ENCODE assay signal across 26 cellular contexts in genomic region chr22:27206747-27207133, GRCh38.
DNase-seq lines count a peak whose midpoint lies in the region; ATAC-seq, FAIRE-seq and TF ChIP-seq lines count a peak whose summit lies in the region.
"Had no signal": no experiment of that assay in that cellular context is flagged by ENCODE, and none has a peak within 500 bp of the region (broad histone marks: within the 10 kb centered on the region; RNA-seq: fewer than 3 reads in every experiment).

No MANE protein-coding gene starts in this region.

- ATAC-seq in esophagus mucosa (peak; percentile 14), HG03097 (IDR thresholded peaks at IDR 0.05; ENCODE audit: low FRiP score, unreplicated experiment) (no peak)
- ATAC-seq in stimulated activated effector memory CD8-positive, alpha-beta T cell treated with anti-CD3 and anti-CD28 coated beads, Interleukin-12 subunit alpha, Interleukin-12 subunit beta, amount 100 ng/mL, for 72 hours, result no peak
- ATAC-seq: HCT116, PC-3 had no signal

- H3K27me3 ChIP-seq in bronchial epithelial cell (ENCODE audit: control insufficient read depth, insufficient read depth, low read length) (no peaks in the 10 kb centered on the region), trophoblast cell (ENCODE audit: insufficient read depth, low read length) (no peaks in the 10 kb centered on the region)
- H3K27me3 ChIP-seq: BE2C, SJSA1 had no signal

- no peaks in the 10 kb centered on the region for H3K36me3 ChIP-seq in bronchial epithelial cell (ENCODE audit: control insufficient read depth, insufficient read depth, low read length)
- H3K36me3 ChIP-seq in trophoblast cell (ENCODE audit: control insufficient read depth in 1 of 2, insufficient read depth in 2 of 2, low read length in 2 of 2), result no peaks in the 10 kb centered on the region
- H3K36me3 ChIP-seq: BE2C, SJSA1 had no signal

- H3K4me1 Mint-ChIP-seq in stimulated activated effector memory CD8-positive, alpha-beta T cell treated with anti-CD3 and anti-CD28 coated beads, Interleukin-12 subunit alpha, Interleukin-12 subunit beta, amount 100 ng/mL, for 72 hours, result no peaks in the 10 kb centered on the region
- H3K4me1 Mint-ChIP-seq: CD14-positive monocyte; CD8-positive, alpha-beta memory T cell had no signal

- H3K79me1 ChIP-seq in trophoblast cell (ENCODE audit: low read length), result peaks cover 8% of the 10 kb centered on the region

- DNase-seq in bronchial epithelial cell (ENCODE audit: low read depth) (peak; percentile 77), kidney glomerular epithelial cell (lab: John Stamatoyannopoulos, UW) (peak; percentile 54), trophoblast cell (no peak), NCI-H2107 (lab: John Stamatoyannopoulos, UW) (no peak)
- DNase-seq in stimulated activated effector memory CD8-positive, alpha-beta T cell treated with anti-CD3 and anti-CD28 coated beads, Interleukin-12 subunit alpha, Interleukin-12 subunit beta, amount 100 ng/mL, for 72 hours (ENCODE audit: low spot score in 2 of 2), result no peak
- no peak for DNase-seq in activated T-cell treated with anti-CD3 and anti-CD28 coated beads, Interleukin-2, amount 50 U/mL, for 48 hours
- DNase-seq: ACHN; BE2C; CD8-positive, alpha-beta memory T cell; DMS79 treated with DMSO at 0.1 percent for 48 hours; GF-D8; NCI-H1092 treated with DMSO at 0.1 percent for 48 hours; NCI-H1436; NCI-H187; NCI-H524 treated with DMSO at 0.1 percent for 48 hours; NCI-H82; NK-92 treated with Interleukin-12 subunit alpha and Interleukin-12 subunit beta, amount 100 ng/mL, for 24 hours; PC-3; Right ventricle myocardium superior had no signal

- peak overlapping the region; percentile 45 for H2BK12ac ChIP-seq in trophoblast cell (ENCODE audit: low read length)

- H3K4me3 Mint-ChIP-seq in stimulated activated effector memory CD8-positive, alpha-beta T cell treated with anti-CD3 and anti-CD28 coated beads, Interleukin-12 subunit alpha, Interleukin-12 subunit beta, amount 100 ng/mL, for 72 hours, result no peak overlapping the region
- H3K4me3 Mint-ChIP-seq: CD14-positive monocyte; CD8-positive, alpha-beta memory T cell had no signal

- H2BK120ac ChIP-seq in trophoblast cell (ENCODE audit: insufficient read depth, low read length, poor library complexity), result no peak overlapping the region

- no peak overlapping the region for H3K14ac ChIP-seq in trophoblast cell (ENCODE audit: low read length)

- no peaks in the 10 kb centered on the region for H3K9me3 Mint-ChIP-seq in stimulated activated effector memory CD8-positive, alpha-beta T cell treated with anti-CD3 and anti-CD28 coated beads, Interleukin-12 subunit alpha, Interleukin-12 subunit beta, amount 100 ng/mL, for 72 hours

- H4K8ac ChIP-seq in trophoblast cell (ENCODE audit: low read depth, low read length), result no peak overlapping the region

- no peak overlapping the region for H3K9ac ChIP-seq in trophoblast cell (ENCODE audit: low read length)

- TF ChIP-seq CTCF in bronchial epithelial cell (IDR thresholded peaks at IDR 0.05; ENCODE audit: insufficient read depth, low read length, severe bottlenecking), result no peak

- H3K4me3 ChIP-seq in bronchial epithelial cell (ENCODE audit: low read depth, low read length) (no peak overlapping the region), trophoblast cell (ENCODE audit: low read depth, low read length) (no peak overlapping the region)
- H3K4me3 ChIP-seq: SJSA1 had no signal

- peak overlapping the region; percentile 4 for H4K91ac ChIP-seq in trophoblast cell (ENCODE audit: low read depth, low read length)

- no peak overlapping the region for H3K4me2 ChIP-seq in trophoblast cell (ENCODE audit: low read length)

- no peak overlapping the region for H3K23ac ChIP-seq in trophoblast cell (ENCODE audit: low read length)

- no CpG with 5 or more reads among the region's 1 CpG for whole genome bisulfite sequencing in trophoblast cell (ENCODE audit: extremely low coverage, insufficient coverage, insufficient read length)

- H2AFZ ChIP-seq in trophoblast cell (ENCODE audit: insufficient read depth, low read length, poor library complexity), result no peak overlapping the region

- H3K9me3 ChIP-seq in trophoblast cell (ENCODE audit: insufficient read depth, low read depth, low read length), result no peaks in the 10 kb centered on the region
- H3K9me3 ChIP-seq: BE2C, SJSA1 had no signal

- peak overlapping the region; percentile 50 for H2AK5ac ChIP-seq in trophoblast cell (ENCODE audit: low read length)

- H4K12ac ChIP-seq in trophoblast cell (ENCODE audit: low read depth, low read length), result no peak overlapping the region

- peak; percentile 75 for FAIRE-seq in bronchial epithelial cell (lab: Jason Lieb, UNC)
- FAIRE-seq: GM12891, H1 had no signal

- no peak overlapping the region for H3K27ac Mint-ChIP-seq in stimulated activated effector memory CD8-positive, alpha-beta T cell treated with anti-CD3 and anti-CD28 coated beads, Interleukin-12 subunit alpha, Interleukin-12 subunit beta, amount 100 ng/mL, for 72 hours
- H3K27ac Mint-ChIP-seq: CD14-positive monocyte; CD8-positive, alpha-beta memory T cell had no signal

- H3K4me1 ChIP-seq in trophoblast cell (ENCODE audit: control insufficient read depth in 1 of 2, insufficient read depth in 2 of 2, low read length in 2 of 2), result peaks cover 4 to 18% of the 10 kb centered on the region in 2 experiments
- H3K4me1 ChIP-seq: BE2C had no signal

- H3K27ac ChIP-seq in trophoblast cell (ENCODE audit: low read depth, low read length), result no peak overlapping the region
- H3K27ac ChIP-seq: SJSA1 had no signal

- H3K4ac ChIP-seq in trophoblast cell (ENCODE audit: low read depth, low read length), result peak overlapping the region; percentile 15

- no peaks in the 10 kb centered on the region for H3K79me2 ChIP-seq in trophoblast cell (ENCODE audit: control insufficient read depth, insufficient read depth, low read length, poor library complexity)

- H2BK5ac ChIP-seq in trophoblast cell (ENCODE audit: low read depth, low read length, poor library complexity), result no peak overlapping the region

- no peak overlapping the region for H3K18ac ChIP-seq in trophoblast cell (ENCODE audit: low read length)

- H3K36me3 Mint-ChIP-seq in stimulated activated effector memory CD8-positive, alpha-beta T cell treated with anti-CD3 and anti-CD28 coated beads, Interleukin-12 subunit alpha, Interleukin-12 subunit beta, amount 100 ng/mL, for 72 hours, result no peaks in the 10 kb centered on the region
- H3K36me3 Mint-ChIP-seq: CD14-positive monocyte; CD8-positive, alpha-beta memory T cell had no signal

Comparison
In these comparisons a context has a peak if more than half of its experiments do, and no peak if none do; other contexts are left out.
1. DNase-seq: peak in bronchial epithelial cell (single experiment) and kidney glomerular epithelial cell (single experiment); none in trophoblast cell (0 of 2), NCI-H2107 (single experiment), stimulated activated effector memory CD8-positive, alpha-beta T cell treated with anti-CD3 and anti-CD28 coated beads, Interleukin-12 subunit alpha, Interleukin-12 subunit beta, amount 100 ng/mL, for 72 hours (0 of 2) and activated T-cell treated with anti-CD3 and anti-CD28 coated beads, Interleukin-2, amount 50 U/mL, for 48 hours (0 of 2).